Comparison of ENCODE assay signal across 10 cellular contexts in genomic region chr16:48538746-48539484, GRCh38.
A peak's percentile ranks its signal among the peaks of the same experiment; 100 is the strongest.
DNase-seq lines count a peak whose midpoint lies in the region; ATAC-seq, FAIRE-seq and TF ChIP-seq lines count a peak whose summit lies in the region.
"Had no signal": no experiment of that assay in that cellular context is flagged by ENCODE, and none has a peak within 500 bp of the region (broad histone marks: within the 10 kb centered on the region; RNA-seq: fewer than 3 reads in every experiment).

No MANE protein-coding gene starts in this region.

- H3K4me3 Mint-ChIP-seq in activated CD4-positive, alpha-beta T cell treated with anti-CD3 and anti-CD28 coated beads for 36 hours: no peak overlapping the region
- no peak overlapping the region for H3K4me3 Mint-ChIP-seq in WTC11
- H3K4me3 Mint-ChIP-seq in stimulated activated memory B cell treated with anti-CD40 and anti-IgM and Interleukin-4, amounts not matched to agents 10 μg/mL and 1 μg/mL and 100 μg/mL, for 72 hours: no peak overlapping the region

- no peak overlapping the region for H3K4me3 ChIP-seq in foreskin fibroblast (ENCODE audit: low read depth in 1 of 2, low read length in 2 of 2)

- CTCF ChIA-PET in activated CD4-positive, alpha-beta T cell treated with anti-CD3 and anti-CD28 coated beads for 36 hours (lab: Charles Lee): no interaction called here
- CTCF ChIA-PET in WTC11 (lab: Charles Lee): interaction anchor here (0.7 to 7.9 kb wide), 4 partner anchors 24 to 173 kb away, joined by 3 to 63 read pairs (median 4); no protein-coding TSS in a partner anchor

- POLR2A ChIA-PET in activated CD4-positive, alpha-beta T cell treated with anti-CD3 and anti-CD28 coated beads for 36 hours (lab: Charles Lee): no interaction called here
- POLR2A ChIA-PET in WTC11 (lab: Charles Lee): no interaction called here

- peaks cover 7% of the 10 kb centered on the region for H3K36me3 Mint-ChIP-seq in activated CD4-positive, alpha-beta T cell treated with anti-CD3 and anti-CD28 coated beads for 36 hours (ENCODE audit: low read depth)
- H3K36me3 Mint-ChIP-seq in WTC11: peaks cover 23% of the 10 kb centered on the region
- peaks cover 40% of the 10 kb centered on the region for H3K36me3 Mint-ChIP-seq in stimulated activated memory B cell treated with anti-CD40 and anti-IgM and Interleukin-4, amounts not matched to agents 10 μg/mL and 1 μg/mL and 100 μg/mL, for 72 hours

- no peaks in the 10 kb centered on the region for H3K9me3 Mint-ChIP-seq in activated CD4-positive, alpha-beta T cell treated with anti-CD3 and anti-CD28 coated beads for 36 hours (ENCODE audit: low read depth)
- no peaks in the 10 kb centered on the region for H3K9me3 Mint-ChIP-seq in WTC11
- no peaks in the 10 kb centered on the region for H3K9me3 Mint-ChIP-seq in stimulated activated memory B cell treated with anti-CD40 and anti-IgM and Interleukin-4, amounts not matched to agents 10 μg/mL and 1 μg/mL and 100 μg/mL, for 72 hours

- intact Hi-C loops in activated CD4-positive, alpha-beta T cell treated with anti-CD3 and anti-CD28 coated beads for 36 hours (cut with DNase I, micrococcal nuclease): loop anchor here in 1 of 2 experiments (5.0 kb wide), 1 partner anchor 83 kb away; no protein-coding TSS in a partner anchor

- DNase-seq in activated CD4-positive, alpha-beta T cell treated with anti-CD3 and anti-CD28 coated beads, Interleukin-2, amount 50 U/mL, for 48 hours: peak; percentile 13 to 20
- no peak for DNase-seq in activated CD4-positive, alpha-beta T cell treated with anti-CD3 and anti-CD28 coated beads for 36 hours
- peak; percentile 56 for DNase-seq in WTC11 (ENCODE audit: low spot score)
- DNase-seq in foreskin fibroblast: peak in 1 of 2 donors; percentile 31
- no peak for DNase-seq in urothelium cell line (ENCODE audit: low spot score)
- DNase-seq: activated CD4-positive, alpha-beta T cell treated with anti-CD3 and anti-CD28 coated beads for 1 hour; NCI-H510A had no signal

- ATAC-seq in activated CD4-positive, alpha-beta T cell treated with anti-CD3 and anti-CD28 coated beads for 36 hours: no peak
- peak; percentile 19 for ATAC-seq in WTC11
- ATAC-seq in stimulated activated memory B cell treated with anti-CD40 and anti-IgM and Interleukin-4, amounts not matched to agents 10 μg/mL and 1 μg/mL and 100 μg/mL, for 72 hours: no peak
- no peak for ATAC-seq in GM19035 (IDR thresholded peaks at IDR 0.05; ENCODE audit: unreplicated experiment)
- no peak for ATAC-seq in GM19328 (IDR thresholded peaks at IDR 0.05; ENCODE audit: unreplicated experiment)

- no peak overlapping the region for H3K27ac Mint-ChIP-seq in activated CD4-positive, alpha-beta T cell treated with anti-CD3 and anti-CD28 coated beads for 36 hours
- peak overlapping the region; percentile 39; the same call in 1 of the 2 replicates for H3K27ac Mint-ChIP-seq in WTC11
- peak overlapping the region; percentile 28 for H3K27ac Mint-ChIP-seq in stimulated activated memory B cell treated with anti-CD40 and anti-IgM and Interleukin-4, amounts not matched to agents 10 μg/mL and 1 μg/mL and 100 μg/mL, for 72 hours

- TF ChIP-seq CTCF in WTC11 (IDR thresholded peaks at IDR 0.05) (no peak), foreskin fibroblast (IDR thresholded peaks at IDR 0.05; ENCODE audit: low read depth, low read length) (peak; percentile 40)

- FAIRE-seq in urothelium cell line (lab: Jason Lieb, UNC): no peak

- H3K27me3 Mint-ChIP-seq in activated CD4-positive, alpha-beta T cell treated with anti-CD3 and anti-CD28 coated beads for 36 hours: no peaks in the 10 kb centered on the region
- H3K27me3 Mint-ChIP-seq in WTC11 (ENCODE audit: low read depth): no peaks in the 10 kb centered on the region
- H3K27me3 Mint-ChIP-seq in stimulated activated memory B cell treated with anti-CD40 and anti-IgM and Interleukin-4, amounts not matched to agents 10 μg/mL and 1 μg/mL and 100 μg/mL, for 72 hours: no peaks in the 10 kb centered on the region

- peaks cover 16% of the 10 kb centered on the region for H3K4me1 Mint-ChIP-seq in activated CD4-positive, alpha-beta T cell treated with anti-CD3 and anti-CD28 coated beads for 36 hours
- H3K4me1 Mint-ChIP-seq in WTC11: peaks cover 11% of the 10 kb centered on the region; the same call in 1 of the 2 replicates
- H3K4me1 Mint-ChIP-seq in stimulated activated memory B cell treated with anti-CD40 and anti-IgM and Interleukin-4, amounts not matched to agents 10 μg/mL and 1 μg/mL and 100 μg/mL, for 72 hours: peaks cover 46% of the 10 kb centered on the region

TF ChIP-seq in WTC11, 78 proteins besides CTCF, POLR2A, EP300 and RAD21:
- TF ChIP-seq PRRX2 (CRISPR knock-in tag; IDR thresholded peaks at IDR 0.05) (no peak), ZBTB43 (CRISPR knock-in tag; IDR thresholded peaks at IDR 0.05) (no peak), ZNF425 (CRISPR knock-in tag; conservative IDR thresholded peaks at IDR 0.05) (no peak), TP53 (CRISPR knock-in tag; IDR thresholded peaks at IDR 0.05) (0 out of 2 replicates have a peak, but pooled peaks have one; percentile 13)
TF ChIP-seq in WTC11: peak in this region for 1.

Comparison
In these comparisons a context has a peak if more than half of its experiments do, and no peak if none do; other contexts are left out.
1. DNase-seq: peak in activated CD4-positive, alpha-beta T cell treated with anti-CD3 and anti-CD28 coated beads, Interleukin-2, amount 50 U/mL, for 48 hours (2 of 2) and WTC11 (single experiment); none in activated CD4-positive, alpha-beta T cell treated with anti-CD3 and anti-CD28 coated beads for 36 hours (single experiment) and urothelium cell line (single experiment).